1 cellular context compared by ENCODE assay signal in the genomic region with DNA sequence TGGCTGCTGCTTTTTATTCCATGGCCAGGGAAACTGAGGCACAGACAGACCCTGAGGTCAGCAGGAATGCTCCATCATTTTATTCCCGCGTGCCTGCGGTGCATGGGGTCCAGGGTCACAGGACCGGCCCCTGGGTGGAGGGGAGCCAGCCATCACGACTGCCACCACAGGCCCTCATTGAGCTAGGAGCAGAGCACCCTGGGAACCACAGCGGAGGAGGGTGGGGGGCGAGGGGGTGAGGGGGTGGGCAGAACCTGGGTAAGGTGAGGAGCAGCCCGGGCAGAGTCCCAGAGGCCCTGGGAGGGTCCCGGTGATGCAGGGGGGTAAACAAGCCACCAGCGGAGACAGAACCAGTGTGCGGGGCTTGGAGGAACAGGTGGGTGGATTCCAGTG.
TF ChIP-seq lines count a peak whose summit lies in the region.

No MANE protein-coding gene starts in this region.

TF ChIP-seq in GM23338, 12 proteins besides CTCF, POLR2A, EP300 and RAD21 (continued from another document):
- TF ChIP-seq, protein P1, sequence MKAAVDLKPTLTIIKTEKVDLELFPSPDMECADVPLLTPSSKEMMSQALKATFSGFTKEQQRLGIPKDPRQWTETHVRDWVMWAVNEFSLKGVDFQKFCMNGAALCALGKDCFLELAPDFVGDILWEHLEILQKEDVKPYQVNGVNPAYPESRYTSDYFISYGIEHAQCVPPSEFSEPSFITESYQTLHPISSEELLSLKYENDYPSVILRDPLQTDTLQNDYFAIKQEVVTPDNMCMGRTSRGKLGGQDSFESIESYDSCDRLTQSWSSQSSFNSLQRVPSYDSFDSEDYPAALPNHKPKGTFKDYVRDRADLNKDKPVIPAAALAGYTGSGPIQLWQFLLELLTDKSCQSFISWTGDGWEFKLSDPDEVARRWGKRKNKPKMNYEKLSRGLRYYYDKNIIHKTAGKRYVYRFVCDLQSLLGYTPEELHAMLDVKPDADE (IDR thresholded peaks at IDR 0.05): no peak
- TF ChIP-seq JUNB (IDR thresholded peaks at IDR 0.05; ENCODE audit: unreplicated experiment) (no peak), ZNF331 (CRISPR knock-in tag; IDR thresholded peaks at IDR 0.05; ENCODE audit: low read depth) (no peak), STAT1 (IDR thresholded peaks at IDR 0.05; ENCODE audit: unreplicated experiment) (no peak), NANOG (IDR thresholded peaks at IDR 0.05; ENCODE audit: borderline replicate concordance) (no peak), EZH2phosphoT487 (IDR thresholded peaks at IDR 0.05; ENCODE audit: unreplicated experiment) (no peak)
- TF ChIP-seq, protein P2, sequence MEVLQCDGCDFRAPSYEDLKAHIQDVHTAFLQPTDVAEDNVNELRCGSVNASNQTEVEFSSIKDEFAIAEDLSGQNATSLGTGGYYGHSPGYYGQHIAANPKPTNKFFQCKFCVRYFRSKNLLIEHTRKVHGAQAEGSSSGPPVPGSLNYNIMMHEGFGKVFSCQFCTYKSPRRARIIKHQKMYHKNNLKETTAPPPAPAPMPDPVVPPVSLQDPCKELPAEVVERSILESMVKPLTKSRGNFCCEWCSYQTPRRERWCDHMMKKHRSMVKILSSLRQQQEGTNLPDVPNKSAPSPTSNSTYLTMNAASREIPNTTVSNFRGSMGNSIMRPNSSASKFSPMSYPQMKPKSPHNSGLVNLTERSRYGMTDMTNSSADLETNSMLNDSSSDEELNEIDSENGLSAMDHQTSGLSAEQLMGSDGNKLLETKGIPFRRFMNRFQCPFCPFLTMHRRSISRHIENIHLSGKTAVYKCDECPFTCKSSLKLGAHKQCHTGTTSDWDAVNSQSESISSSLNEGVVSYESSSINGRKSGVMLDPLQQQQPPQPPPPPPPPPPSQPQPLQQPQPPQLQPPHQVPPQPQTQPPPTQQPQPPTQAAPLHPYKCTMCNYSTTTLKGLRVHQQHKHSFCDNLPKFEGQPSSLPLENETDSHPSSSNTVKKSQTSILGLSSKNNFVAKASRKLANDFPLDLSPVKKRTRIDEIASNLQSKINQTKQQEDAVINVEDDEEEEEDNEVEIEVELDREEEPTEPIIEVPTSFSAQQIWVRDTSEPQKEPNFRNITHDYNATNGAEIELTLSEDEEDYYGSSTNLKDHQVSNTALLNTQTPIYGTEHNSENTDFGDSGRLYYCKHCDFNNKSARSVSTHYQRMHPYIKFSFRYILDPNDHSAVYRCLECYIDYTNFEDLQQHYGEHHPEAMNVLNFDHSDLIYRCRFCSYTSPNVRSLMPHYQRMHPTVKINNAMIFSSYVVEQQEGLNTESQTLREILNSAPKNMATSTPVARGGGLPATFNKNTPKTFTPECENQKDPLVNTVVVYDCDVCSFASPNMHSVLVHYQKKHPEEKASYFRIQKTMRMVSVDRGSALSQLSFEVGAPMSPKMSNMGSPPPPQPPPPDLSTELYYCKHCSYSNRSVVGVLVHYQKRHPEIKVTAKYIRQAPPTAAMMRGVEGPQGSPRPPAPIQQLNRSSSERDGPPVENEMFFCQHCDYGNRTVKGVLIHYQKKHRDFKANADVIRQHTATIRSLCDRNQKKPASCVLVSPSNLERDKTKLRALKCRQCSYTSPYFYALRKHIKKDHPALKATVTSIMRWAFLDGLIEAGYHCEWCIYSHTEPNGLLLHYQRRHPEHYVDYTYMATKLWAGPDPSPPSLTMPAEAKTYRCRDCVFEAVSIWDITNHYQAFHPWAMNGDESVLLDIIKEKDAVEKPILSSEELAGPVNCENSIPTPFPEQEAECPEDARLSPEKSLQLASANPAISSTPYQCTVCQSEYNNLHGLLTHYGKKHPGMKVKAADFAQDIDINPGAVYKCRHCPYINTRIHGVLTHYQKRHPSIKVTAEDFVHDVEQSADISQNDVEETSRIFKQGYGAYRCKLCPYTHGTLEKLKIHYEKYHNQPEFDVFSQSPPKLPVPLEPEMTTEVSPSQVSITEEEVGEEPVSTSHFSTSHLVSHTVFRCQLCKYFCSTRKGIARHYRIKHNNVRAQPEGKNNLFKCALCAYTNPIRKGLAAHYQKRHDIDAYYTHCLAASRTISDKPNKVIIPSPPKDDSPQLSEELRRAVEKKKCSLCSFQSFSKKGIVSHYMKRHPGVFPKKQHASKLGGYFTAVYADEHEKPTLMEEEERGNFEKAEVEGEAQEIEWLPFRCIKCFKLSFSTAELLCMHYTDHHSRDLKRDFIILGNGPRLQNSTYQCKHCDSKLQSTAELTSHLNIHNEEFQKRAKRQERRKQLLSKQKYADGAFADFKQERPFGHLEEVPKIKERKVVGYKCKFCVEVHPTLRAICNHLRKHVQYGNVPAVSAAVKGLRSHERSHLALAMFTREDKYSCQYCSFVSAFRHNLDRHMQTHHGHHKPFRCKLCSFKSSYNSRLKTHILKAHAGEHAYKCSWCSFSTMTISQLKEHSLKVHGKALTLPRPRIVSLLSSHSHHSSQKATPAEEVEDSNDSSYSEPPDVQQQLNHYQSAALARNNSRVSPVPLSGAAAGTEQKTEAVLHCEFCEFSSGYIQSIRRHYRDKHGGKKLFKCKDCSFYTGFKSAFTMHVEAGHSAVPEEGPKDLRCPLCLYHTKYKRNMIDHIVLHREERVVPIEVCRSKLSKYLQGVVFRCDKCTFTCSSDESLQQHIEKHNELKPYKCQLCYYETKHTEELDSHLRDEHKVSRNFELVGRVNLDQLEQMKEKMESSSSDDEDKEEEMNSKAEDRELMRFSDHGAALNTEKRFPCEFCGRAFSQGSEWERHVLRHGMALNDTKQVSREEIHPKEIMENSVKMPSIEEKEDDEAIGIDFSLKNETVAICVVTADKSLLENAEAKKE (CRISPR knock-in tag; IDR thresholded peaks at IDR 0.05): no peak
- TF ChIP-seq, protein P3, sequence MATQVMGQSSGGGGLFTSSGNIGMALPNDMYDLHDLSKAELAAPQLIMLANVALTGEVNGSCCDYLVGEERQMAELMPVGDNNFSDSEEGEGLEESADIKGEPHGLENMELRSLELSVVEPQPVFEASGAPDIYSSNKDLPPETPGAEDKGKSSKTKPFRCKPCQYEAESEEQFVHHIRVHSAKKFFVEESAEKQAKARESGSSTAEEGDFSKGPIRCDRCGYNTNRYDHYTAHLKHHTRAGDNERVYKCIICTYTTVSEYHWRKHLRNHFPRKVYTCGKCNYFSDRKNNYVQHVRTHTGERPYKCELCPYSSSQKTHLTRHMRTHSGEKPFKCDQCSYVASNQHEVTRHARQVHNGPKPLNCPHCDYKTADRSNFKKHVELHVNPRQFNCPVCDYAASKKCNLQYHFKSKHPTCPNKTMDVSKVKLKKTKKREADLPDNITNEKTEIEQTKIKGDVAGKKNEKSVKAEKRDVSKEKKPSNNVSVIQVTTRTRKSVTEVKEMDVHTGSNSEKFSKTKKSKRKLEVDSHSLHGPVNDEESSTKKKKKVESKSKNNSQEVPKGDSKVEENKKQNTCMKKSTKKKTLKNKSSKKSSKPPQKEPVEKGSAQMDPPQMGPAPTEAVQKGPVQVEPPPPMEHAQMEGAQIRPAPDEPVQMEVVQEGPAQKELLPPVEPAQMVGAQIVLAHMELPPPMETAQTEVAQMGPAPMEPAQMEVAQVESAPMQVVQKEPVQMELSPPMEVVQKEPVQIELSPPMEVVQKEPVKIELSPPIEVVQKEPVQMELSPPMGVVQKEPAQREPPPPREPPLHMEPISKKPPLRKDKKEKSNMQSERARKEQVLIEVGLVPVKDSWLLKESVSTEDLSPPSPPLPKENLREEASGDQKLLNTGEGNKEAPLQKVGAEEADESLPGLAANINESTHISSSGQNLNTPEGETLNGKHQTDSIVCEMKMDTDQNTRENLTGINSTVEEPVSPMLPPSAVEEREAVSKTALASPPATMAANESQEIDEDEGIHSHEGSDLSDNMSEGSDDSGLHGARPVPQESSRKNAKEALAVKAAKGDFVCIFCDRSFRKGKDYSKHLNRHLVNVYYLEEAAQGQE (IDR thresholded peaks at IDR 0.05; ENCODE audit: unreplicated experiment): no peak
